Comparison of ENCODE assay signal across 16 cellular contexts in the genomic region with DNA sequence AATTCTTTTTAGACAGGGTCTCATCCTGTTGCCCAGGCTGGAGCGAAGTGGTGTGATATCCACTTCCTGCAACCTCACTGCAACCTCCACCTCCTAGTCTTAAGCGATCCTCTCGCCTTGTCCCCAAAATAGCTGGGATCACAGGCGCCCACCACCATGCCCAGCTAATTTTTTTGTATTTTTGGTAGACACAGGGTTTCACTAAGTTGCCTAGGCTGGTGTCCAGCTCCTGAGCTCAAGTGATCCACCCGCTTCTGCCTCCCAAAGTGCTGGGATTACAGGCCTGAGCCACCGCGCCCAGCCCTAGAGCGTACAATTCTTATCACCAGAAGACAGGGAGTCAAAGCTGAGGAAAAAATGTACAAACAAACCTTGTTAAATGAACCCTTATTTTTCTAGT. TPM values are rescaled to one million over a fixed set of nuclear protein-coding genes. Genes with fewer than 3 reads are reported as not detected.
"Had no signal": no experiment of that assay in that cellular context is flagged by ENCODE, and none has a peak within 500 bp of the region (broad histone marks: within the 10 kb centered on the region; RNA-seq: fewer than 3 reads in every experiment).

No MANE protein-coding gene starts in this region.

- ATAC-seq: activated T-helper 17 cell treated with anti-CD3 and anti-CD28 coated beads, Interleukin-2, amount 50 U/mL, for 72 hours; gastroesophageal sphincter; heart left ventricle; left lung; sciatic nerve; stimulated activated effector memory CD8-positive, alpha-beta T cell treated with anti-CD3 and anti-CD28 coated beads, Interleukin-12 subunit alpha, Interleukin-12 subunit beta, amount 100 ng/mL, for 72 hours; T-cell; upper lobe of right lung had no signal

- H3K27me3 Mint-ChIP-seq: activated CD4-positive, alpha-beta memory T cell treated with anti-CD3 and anti-CD28 coated beads for 36 hours; activated T-helper 17 cell treated with anti-CD3 and anti-CD28 coated beads, Interleukin-2, amount 50 U/mL, for 72 hours; T-cell had no signal

- H3K27ac Mint-ChIP-seq: activated CD4-positive, alpha-beta memory T cell treated with anti-CD3 and anti-CD28 coated beads for 36 hours; activated T-helper 17 cell treated with anti-CD3 and anti-CD28 coated beads, Interleukin-2, amount 50 U/mL, for 72 hours; nephron; stimulated activated effector memory CD8-positive, alpha-beta T cell treated with anti-CD3 and anti-CD28 coated beads, Interleukin-12 subunit alpha, Interleukin-12 subunit beta, amount 100 ng/mL, for 72 hours; T-cell had no signal

- DNase-seq: activated CD4-positive, alpha-beta memory T cell treated with anti-CD3 and anti-CD28 coated beads for 36 hours; activated CD4-positive, alpha-beta T cell treated with anti-CD3 and anti-CD28 coated beads for 1 hour; activated naive CD4-positive, alpha-beta T cell treated with Interleukin-2 at 50 U/mL for 16 hours; activated T-cell treated with anti-CD3 and anti-CD28 coated beads, Interleukin-2, amount 50 U/mL, for 1 hour; heart left ventricle; left lung; midbrain; stimulated activated CD4-positive, alpha-beta T cell treated with anti-CD3 and anti-CD28 coated beads, Interleukin-4, amount 100 ng/mL, for 24 hours; T-cell; upper lobe of right lung had no signal

- H3K36me3 Mint-ChIP-seq: activated CD4-positive, alpha-beta memory T cell treated with anti-CD3 and anti-CD28 coated beads for 36 hours had no signal

- H3K9me3 Mint-ChIP-seq: activated CD4-positive, alpha-beta memory T cell treated with anti-CD3 and anti-CD28 coated beads for 36 hours; activated T-helper 17 cell treated with anti-CD3 and anti-CD28 coated beads, Interleukin-2, amount 50 U/mL, for 72 hours; nephron; stimulated activated effector memory CD8-positive, alpha-beta T cell treated with anti-CD3 and anti-CD28 coated beads, Interleukin-12 subunit alpha, Interleukin-12 subunit beta, amount 100 ng/mL, for 72 hours; T-cell had no signal

- H3K4me3 Mint-ChIP-seq: activated CD4-positive, alpha-beta memory T cell treated with anti-CD3 and anti-CD28 coated beads for 36 hours; activated T-helper 17 cell treated with anti-CD3 and anti-CD28 coated beads, Interleukin-2, amount 50 U/mL, for 72 hours; nephron; stimulated activated effector memory CD8-positive, alpha-beta T cell treated with anti-CD3 and anti-CD28 coated beads, Interleukin-12 subunit alpha, Interleukin-12 subunit beta, amount 100 ng/mL, for 72 hours; T-cell had no signal

RNA-seq across cellular contexts. Expression of gene ACP5, which starts 13.9 kb away (rescaled TPM):
- total RNA-seq: ascending aorta had no signal

RNA-seq across cellular contexts. Expression of gene CNN1, which starts 24.9 kb away (rescaled TPM):
- total RNA-seq: activated CD4-positive, alpha-beta memory T cell treated with anti-CD3 and anti-CD28 coated beads for 36 hours; activated T-helper 17 cell treated with anti-CD3 and anti-CD28 coated beads, Interleukin-2, amount 50 U/mL, for 72 hours had no signal
